ENCODE assay signal across 8 cellular contexts in the genomic region with DNA sequence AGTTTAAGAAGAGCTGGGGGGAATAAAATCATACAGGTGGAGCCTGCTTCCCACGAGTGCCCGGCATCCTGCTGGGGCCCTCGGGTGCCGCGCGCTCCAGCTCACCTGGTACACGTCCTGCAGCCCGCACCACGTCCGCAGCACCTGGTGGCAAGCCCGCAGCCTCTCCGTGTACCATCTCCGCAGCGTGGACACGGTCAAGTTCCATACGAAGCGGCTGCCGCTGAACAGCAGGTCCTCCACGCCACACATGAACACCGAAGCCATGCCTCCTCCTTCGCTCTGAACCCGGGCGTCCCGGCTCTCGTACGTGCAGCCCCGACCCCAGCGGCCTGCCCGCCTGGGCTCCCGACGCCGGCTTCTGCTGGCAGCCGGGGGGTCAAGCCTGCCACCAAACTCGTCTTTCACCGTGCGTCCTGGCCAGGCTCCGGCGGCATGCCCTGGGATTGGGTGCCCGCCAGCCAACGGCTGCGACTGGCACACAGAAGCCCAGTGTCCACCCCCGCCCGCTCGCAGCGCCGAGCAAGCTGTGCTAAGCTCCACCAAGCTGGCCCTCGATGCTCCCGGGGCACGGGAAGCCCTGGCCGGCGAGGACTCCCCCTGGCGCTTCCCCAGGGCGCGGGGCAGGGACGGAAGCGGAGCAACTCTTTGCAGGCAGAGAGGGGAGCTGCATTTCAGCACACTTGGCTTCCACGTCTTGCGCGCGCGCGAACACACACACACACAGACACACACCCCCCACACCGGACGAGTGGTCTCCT. TPM values are rescaled to one million over a fixed set of nuclear protein-coding genes. Genes with fewer than 3 reads are reported as not detected.
DNase-seq lines count a peak whose midpoint lies in the region; ATAC-seq and TF ChIP-seq lines count a peak whose summit lies in the region.

A gene (minus strand): TSS at position 366 of the 761 bp plus-strand sequence. CDS start 99 bp downstream, at position 267.

- DNase-seq in A673 (ENCODE audit: low spot score): peak; percentile 1
- DNase-seq in SK-N-MC (ENCODE audit: low read depth, low spot score): no peak
- peak; percentile 91 for DNase-seq in chondrocyte (ENCODE audit: low spot score)
- peak; percentile 80 for DNase-seq in inferior parietal cortex (ENCODE audit: extremely low spot score)
- peak; percentile 86 for DNase-seq in sciatic nerve (ENCODE audit: low spot score)
- DNase-seq in HuH-7 (ENCODE audit: low spot score): no peak

- no peaks in the 10 kb centered on the region for H3K4me1 ChIP-seq in A673 (ENCODE audit: insufficient read depth, low read length, poor library complexity, severe bottlenecking)

- H3K4me3 Mint-ChIP-seq in chondrocyte (ENCODE audit: unreplicated experiment): peak within 1 kb of the TSS; percentile 72

- peaks cover 35% of the 10 kb centered on the region for H3K27me3 ChIP-seq in A673 (replicated peaks; ENCODE audit: insufficient read depth, low read depth, low read length, poor library complexity)

- H3K27ac ChIP-seq in A673 (ENCODE audit: low read depth, low read length, poor library complexity, severe bottlenecking) (no peak within 1 kb of the TSS), SK-N-MC (no peak within 1 kb of the TSS)

- CTCF ChIA-PET in A673 (lab: Charles Lee): no interaction called here

- H3K9me3 Mint-ChIP-seq in chondrocyte (ENCODE audit: low read depth): no peaks in the 10 kb centered on the region

- peaks cover 2% of the 10 kb centered on the region for H3K27me3 Mint-ChIP-seq in chondrocyte (ENCODE audit: low read depth)

- H3K36me3 Mint-ChIP-seq in chondrocyte (ENCODE audit: low read depth): no peaks in the 10 kb centered on the region

- intact Hi-C loops in A673 (cut with micrococcal nuclease; ENCODE audit: unreplicated experiment): no loop called here
- intact Hi-C loops in sciatic nerve (cut with DNase I): no loop called here

- TF ChIP-seq CTCF in A673 (conservative IDR thresholded peaks at IDR 0.05; ENCODE audit: low read depth, low read length) (no peak), chondrocyte (IDR thresholded peaks at IDR 0.05) (peak; percentile 70)

- peak; percentile 49 for ATAC-seq in GM18519 (IDR thresholded peaks at IDR 0.05; ENCODE audit: low FRiP score, unreplicated experiment)
- ATAC-seq in sciatic nerve: peak; percentile 76
- no peak for ATAC-seq in GM19023 (IDR thresholded peaks at IDR 0.05; ENCODE audit: unreplicated experiment)

- H3K4me1 Mint-ChIP-seq in chondrocyte (ENCODE audit: low read depth): peaks cover 25% of the 10 kb centered on the region

- H3K27ac Mint-ChIP-seq in chondrocyte (ENCODE audit: unreplicated experiment): no peak within 1 kb of the TSS

- H3K9me3 ChIP-seq in A673 (ENCODE audit: low read depth, low read length, poor library complexity, severe bottlenecking) (no peaks in the 10 kb centered on the region), SK-N-MC (ENCODE audit: low read depth, low read length) (no peaks in the 10 kb centered on the region)

- H3K4me3 ChIP-seq in A673 (ENCODE audit: low read depth, low read length, poor library complexity, severe bottlenecking): no peak within 1 kb of the TSS
- peak within 1 kb of the TSS; percentile 53 for H3K4me3 ChIP-seq in SK-N-MC

- H3K9ac ChIP-seq in SK-N-MC (ENCODE audit: insufficient read length): no peak within 1 kb of the TSS

- POLR2A ChIA-PET in A673 (lab: Charles Lee; ENCODE audit: low non-redundant PET): no interaction called here

- H3K36me3 ChIP-seq in A673 (ENCODE audit: insufficient read depth, low read length, poor library complexity, severe bottlenecking): no peaks in the 10 kb centered on the region
- H3K36me3 ChIP-seq in SK-N-MC (ENCODE audit: insufficient read depth, low read length): no peaks in the 10 kb centered on the region

- BruUV-seq in A673 (replicated peaks; lab: Mats Ljungman, UMichigan): no TSS peak

RNA-seq across cellular contexts. Expression of the gene that starts here (rescaled TPM):
- total RNA-seq in A673 (2021) (0.21 and 0.33 TPM in 2 replicates), chondrocyte (3.7 to 10.6 TPM (median 4.1 TPM) in 3 replicates), sciatic nerve (48.6 TPM)

Comparison
In these comparisons a context has a peak if more than half of its experiments do, and no peak if none do; other contexts are left out.
1. Peak in DNase-seq in A673; RNA of the gene not detected or under 1 TPM.
2. DNase-seq: peak in chondrocyte (single experiment), inferior parietal cortex (single experiment) and sciatic nerve (single experiment); none in SK-N-MC (single experiment) and HuH-7 (single experiment).